25 cellular contexts compared by ENCODE assay signal in genomic region chr2:46428911-46429436, GRCh38. TPM values are rescaled to one million over a fixed set of nuclear protein-coding genes. Genes with fewer than 3 reads are reported as not detected.
DNase-seq lines count a peak whose midpoint lies in the region; ATAC-seq, FAIRE-seq and TF ChIP-seq lines count a peak whose summit lies in the region.
"Had no signal": no experiment of that assay in that cellular context is flagged by ENCODE, and none has a peak within 500 bp of the region (broad histone marks: within the 10 kb centered on the region; RNA-seq: fewer than 3 reads in every experiment).

No MANE protein-coding gene starts in this region.

- H3K23ac ChIP-seq in IMR-90 (ENCODE audit: low read depth, low read length) (no peak overlapping the region), neuronal stem cell (ENCODE audit: low read depth, low read length, poor library complexity) (peak overlapping the region; percentile 55)

- no peak for TF ChIP-seq POLR2A in IMR-90 (IDR thresholded peaks at IDR 0.05; ENCODE audit: low read depth, low read length)
- no peak for TF ChIP-seq POLR2A in testis (IDR thresholded peaks at IDR 0.05)

- no peak overlapping the region for H2BK12ac ChIP-seq in neuronal stem cell (ENCODE audit: low read length)

- DNase-seq in IMR-90, result no peak
- DNase-seq in bronchial epithelial cell (ENCODE audit: low read depth), result no peak
- no peak for DNase-seq in neuronal stem cell (ENCODE audit: low spot score)
- peak; percentile 78 for DNase-seq in testis
- no peak for DNase-seq in smooth muscle cell (lab: John Stamatoyannopoulos, UW; ENCODE audit: unreplicated experiment)
- no peak for DNase-seq in DMS79 (lab: John Stamatoyannopoulos, UW)
- DNase-seq: 8988T; ACHN; AML-193; BE2C; Calu3; CD4-positive, alpha-beta T cell; COR-L47; DMS53; DND-41; GOT3; HFFc6 had no signal

- BruUV-seq in IMR-90 (replicated peaks; lab: Mats Ljungman, UMichigan), result no TSS peak

- H3K79me1 ChIP-seq in IMR-90 (ENCODE audit: low read depth in 1 of 2, low read length in 2 of 2) (no peaks in the 10 kb centered on the region), neuronal stem cell (ENCODE audit: low read depth, low read length) (no peaks in the 10 kb centered on the region)

- no peak overlapping the region for H2AK9ac ChIP-seq in IMR-90 (replicated peaks; ENCODE audit: low read depth, low read length, poor library complexity)

- H2AK5ac ChIP-seq in IMR-90 (ENCODE audit: low read depth, low read length) (peak overlapping the region; percentile 57; the same call in 1 of the 2 replicates), neuronal stem cell (ENCODE audit: low read depth, low read length) (no peak overlapping the region)

- in situ Hi-C loops in IMR-90 (cut with MboI; ENCODE audit: low sequenced_read_pairs), result no loop called here

- H3K9ac ChIP-seq in IMR-90 (ENCODE audit: low read depth, low read length), result no peak overlapping the region
- H3K9ac ChIP-seq in neuronal stem cell (ENCODE audit: low read depth, low read length, poor library complexity), result no peak overlapping the region
- H3K9ac ChIP-seq in smooth muscle cell (ENCODE audit: low read depth), result no peak overlapping the region
- H3K9ac ChIP-seq: BLaER1 treated with 17β-estradiol and CSF1 and Interleukin-3, amounts not matched to agents 10 nM and 100 nM had no signal

- H3K9me3 ChIP-seq in IMR-90 (ENCODE audit: control insufficient read depth, insufficient read depth, low read length), result no peaks in the 10 kb centered on the region
- H3K9me3 ChIP-seq in neuronal stem cell (replicated peaks in 1 of 2; ENCODE audit: control insufficient read depth in 2 of 2, insufficient read depth in 1 of 2, low read depth in 1 of 2, low read length in 2 of 2), result no peaks in the 10 kb centered on the region
- H3K9me3 ChIP-seq in testis, result no peaks in the 10 kb centered on the region
- no peaks in the 10 kb centered on the region for H3K9me3 ChIP-seq in smooth muscle cell (replicated peaks; ENCODE audit: low read depth)
- H3K9me3 ChIP-seq: A549, BE2C, HAP-1 had no signal

- no peaks in the 10 kb centered on the region for H3F3A ChIP-seq in smooth muscle cell (ENCODE audit: low read depth)

- no peak overlapping the region for H4K5ac ChIP-seq in IMR-90 (ENCODE audit: low read depth, low read length)

- H3K14ac ChIP-seq in IMR-90 (replicated peaks; ENCODE audit: low read depth, low read length) (no peak overlapping the region), neuronal stem cell (ENCODE audit: low read length) (no peak overlapping the region)

- no peaks in the 10 kb centered on the region for H3K36me3 ChIP-seq in IMR-90 (ENCODE audit: control insufficient read depth, insufficient read depth, low read length)
- H3K36me3 ChIP-seq in bronchial epithelial cell (ENCODE audit: control insufficient read depth, insufficient read depth, low read length), result no peaks in the 10 kb centered on the region
- no peaks in the 10 kb centered on the region for H3K36me3 ChIP-seq in neuronal stem cell (replicated peaks in 1 of 2; ENCODE audit: control insufficient read depth in 2 of 2, insufficient read depth in 2 of 2, low read length in 2 of 2)
- H3K36me3 ChIP-seq in testis (ENCODE audit: low read depth, missing control alignments), result no peaks in the 10 kb centered on the region
- H3K36me3 ChIP-seq in smooth muscle cell (ENCODE audit: low read depth), result no peaks in the 10 kb centered on the region
- H3K36me3 ChIP-seq: BE2C; BLaER1 treated with 17β-estradiol and CSF1 and Interleukin-3, amounts not matched to agents 10 nM and 100 nM; HAP-1 had no signal

- H2BK120ac ChIP-seq in IMR-90 (ENCODE audit: low read depth, low read length), result no peak overlapping the region
- no peak overlapping the region for H2BK120ac ChIP-seq in neuronal stem cell (ENCODE audit: low read depth, low read length)

- peak; percentile 79 for FAIRE-seq in bronchial epithelial cell (lab: Jason Lieb, UNC)
- FAIRE-seq: G401.6, GM12892, H54 had no signal

- H2BK5ac ChIP-seq in IMR-90 (ENCODE audit: low read depth, low read length, poor library complexity, severe bottlenecking) (no peak overlapping the region), neuronal stem cell (ENCODE audit: low read length) (no peak overlapping the region)

- H3K4me2 ChIP-seq in IMR-90 (ENCODE audit: low read depth, low read length) (no peak overlapping the region), neuronal stem cell (ENCODE audit: insufficient read depth, low read length, poor library complexity, severe bottlenecking) (no peak overlapping the region), smooth muscle cell (no peak overlapping the region)
- H3K4me2 ChIP-seq: A549; BLaER1 treated with 17β-estradiol and CSF1 and Interleukin-3, amounts not matched to agents 10 nM and 100 nM had no signal

- no peak overlapping the region for H3K56ac ChIP-seq in IMR-90 (ENCODE audit: extremely low read depth, insufficient read depth, low read length)

- H3K18ac ChIP-seq in IMR-90 (ENCODE audit: low read depth, low read length) (no peak overlapping the region), neuronal stem cell (ENCODE audit: low read length) (peak overlapping the region; percentile 80)

- no peaks in the 10 kb centered on the region for H3K9me1 ChIP-seq in IMR-90 (ENCODE audit: insufficient read depth, low read length)

- H4K20me1 ChIP-seq in IMR-90 (ENCODE audit: insufficient read depth, low read length), result no peaks in the 10 kb centered on the region
- H4K20me1 ChIP-seq in smooth muscle cell (ENCODE audit: low read depth), result no peaks in the 10 kb centered on the region
- H4K20me1 ChIP-seq: BLaER1 treated with 17β-estradiol and CSF1 and Interleukin-3, amounts not matched to agents 10 nM and 100 nM had no signal

- intact Hi-C loops in IMR-90 (cut with micrococcal nuclease), result no loop called here
- intact Hi-C loops in testis (cut with DNase I; ENCODE audit: low total_unique reads), result no loop called here

- H3K4ac ChIP-seq in IMR-90 (ENCODE audit: low read depth, low read length) (no peak overlapping the region), neuronal stem cell (ENCODE audit: low read length) (no peak overlapping the region)

- H3K4me1 ChIP-seq in IMR-90 (ENCODE audit: control insufficient read depth, insufficient read depth, low read length) (peaks cover 5% of the 10 kb centered on the region), neuronal stem cell (ENCODE audit: control insufficient read depth in 2 of 2, insufficient read depth in 1 of 2, low read depth in 1 of 2, low read length in 2 of 2) (no peaks in the 10 kb centered on the region), testis (no peaks in the 10 kb centered on the region), smooth muscle cell (ENCODE audit: low read depth) (no peaks in the 10 kb centered on the region)
- H3K4me1 ChIP-seq: A549, BE2C, HAP-1 had no signal

- H3K27me3 ChIP-seq in IMR-90 (ENCODE audit: control insufficient read depth, insufficient read depth, low read length), result no peaks in the 10 kb centered on the region
- H3K27me3 ChIP-seq in bronchial epithelial cell (ENCODE audit: control insufficient read depth, insufficient read depth, low read length), result no peaks in the 10 kb centered on the region
- H3K27me3 ChIP-seq in neuronal stem cell (ENCODE audit: control insufficient read depth in 3 of 3, insufficient read depth in 3 of 3, low read depth in 1 of 3, low read length in 3 of 3), result no peaks in the 10 kb centered on the region
- no peaks in the 10 kb centered on the region for H3K27me3 ChIP-seq in testis
- H3K27me3 ChIP-seq in smooth muscle cell (ENCODE audit: low read depth), result no peaks in the 10 kb centered on the region
- H3K27me3 ChIP-seq: BE2C; BLaER1 treated with 17β-estradiol and CSF1 and Interleukin-3, amounts not matched to agents 10 nM and 100 nM had no signal

- H3K4me3 ChIP-seq in IMR-90 (ENCODE audit: insufficient read depth, low read depth, low read length), result no peak overlapping the region
- H3K4me3 ChIP-seq in bronchial epithelial cell (ENCODE audit: low read depth, low read length), result no peak overlapping the region
- H3K4me3 ChIP-seq in neuronal stem cell (ENCODE audit: low read length in 2 of 2), result no peak overlapping the region
- peak overlapping the region; percentile 50 to 52 for H3K4me3 ChIP-seq in testis
- no peak overlapping the region for H3K4me3 ChIP-seq in smooth muscle cell
- H3K4me3 ChIP-seq: A549; BLaER1 treated with 17β-estradiol and CSF1 and Interleukin-3, amounts not matched to agents 10 nM and 100 nM; HAP-1 had no signal

- H2AFZ ChIP-seq in IMR-90 (replicated peaks; ENCODE audit: low read length, poor library complexity) (no peak overlapping the region), neuronal stem cell (ENCODE audit: low read length) (no peak overlapping the region), smooth muscle cell (ENCODE audit: low read depth) (no peak overlapping the region)

- POLR2A ChIA-PET in IMR-90 (lab: Charles Lee; ENCODE audit: unreplicated experiment), result no interaction called here

- no peaks in the 10 kb centered on the region for H3K79me2 ChIP-seq in smooth muscle cell (ENCODE audit: low read depth)

- WGBS in IMR-90 (ENCODE audit: extremely low coverage in 2 of 2, insufficient read length in 1 of 2), 2 experiments, result 93% methylated on average over 17 of the region's 22 CpGs; no CpG with 5 or more reads in 1 of the 2 experiments
- no CpG with 5 or more reads among the region's 22 CpGs for WGBS in neuronal stem cell (ENCODE audit: extremely low coverage in 2 of 2, insufficient read length in 2 of 2, insufficient replicate concordance in 1 of 2), 2 donors
- 39 to 63% methylated on average over 5 to 22 of the region's 22 CpGs for WGBS in testis, 2 donors
- WGBS in smooth muscle cell (ENCODE audit: low lambda C conversion rate), result 96% methylated on average over 22 of the region's 22 CpGs

- no peak overlapping the region for H2BK15ac ChIP-seq in IMR-90 (ENCODE audit: low read depth, low read length)
- H2BK15ac ChIP-seq in neuronal stem cell (ENCODE audit: low read length), result no peak overlapping the region

- H4K8ac ChIP-seq in IMR-90 (ENCODE audit: low read depth in 2 of 2, low read length in 2 of 2), result no peak overlapping the region
- H4K8ac ChIP-seq in neuronal stem cell (ENCODE audit: low read depth, low read length), result peak overlapping the region; percentile 43

- ATAC-seq in IMR-90 (ENCODE audit: low read depth) (no peak), HG02798 (IDR thresholded peaks at IDR 0.05; ENCODE audit: poor library complexity, unreplicated experiment) (no peak)
- ATAC-seq: A549 had no signal

- TF ChIP-seq RAD21 in IMR-90 (IDR thresholded peaks at IDR 0.05; ENCODE audit: low read length), result no peak

- H4K91ac ChIP-seq in IMR-90 (ENCODE audit: insufficient read depth, low read depth, low read length), result no peak overlapping the region
- H4K91ac ChIP-seq in neuronal stem cell (ENCODE audit: low read depth, low read length, poor library complexity), result peak overlapping the region; percentile 24

- H2BK20ac ChIP-seq in IMR-90 (ENCODE audit: low read depth, low read length), result no peak overlapping the region

- CTCF ChIA-PET in IMR-90 (lab: Yijun Ruan, JAX), result no interaction called here

- TF ChIP-seq CTCF in IMR-90 (conservative IDR thresholded peaks at IDR 0.05; ENCODE audit: low read depth, low read length), result no peak
- no peak for TF ChIP-seq CTCF in bronchial epithelial cell (IDR thresholded peaks at IDR 0.05; ENCODE audit: insufficient read depth, low read length, severe bottlenecking)
- no peak for TF ChIP-seq CTCF in testis (IDR thresholded peaks at IDR 0.05)
- no peak for TF ChIP-seq CTCF in smooth muscle cell (IDR thresholded peaks at IDR 0.05; ENCODE audit: borderline replicate concordance, insufficient read depth, poor library complexity, severe bottlenecking)

- no peak overlapping the region for H3K27ac ChIP-seq in IMR-90 (ENCODE audit: insufficient read depth, low read length)
- peak overlapping the region; percentile 20 for H3K27ac ChIP-seq in neuronal stem cell (replicated peaks; ENCODE audit: low read length)
- H3K27ac ChIP-seq in testis, result no peak overlapping the region
- H3K27ac ChIP-seq in smooth muscle cell (ENCODE audit: low read depth), result no peak overlapping the region
- H3K27ac ChIP-seq: A549; BLaER1 treated with 17β-estradiol and CSF1 and Interleukin-3, amounts not matched to agents 10 nM and 100 nM had no signal

- dilution Hi-C loops in IMR-90 (cut with HindIII; ENCODE audit: low sequenced_read_pairs, unreplicated experiment), result no loop called here

RNA-seq across cellular contexts. Expression of gene TMEM247, which starts 50.4 kb away (rescaled TPM):
- total RNA-seq in IMR-90 (2012; rRNA removed), result not detected in 2 replicates
- not detected in 2 replicates for polyA plus RNA-seq in IMR-90 (2012; rRNA removed)
- not detected in 2 replicates for polyA plus RNA-seq in IMR-90 (2012; cell fraction: cytosol; rRNA removed)
- polyA plus RNA-seq in IMR-90 (2012; cell fraction: nucleus; rRNA removed; ENCODE audit: low replicate concordance), result not detected in 2 replicates
- total RNA-seq in bronchial epithelial cell, result not detected in 2 replicates
- not detected for polyA plus RNA-seq in neuronal stem cell (2013, experiment 1 of 2)
- not detected for polyA plus RNA-seq in neuronal stem cell (2013, experiment 2 of 2)
- 10 to 100 TPM; 18.5 to 27.2 TPM for total RNA-seq in testis
- 59.4 TPM for polyA plus RNA-seq in testis (ENCODE audit: insufficient read depth, low read depth, low replicate concordance)
- not detected in 2 replicates for total RNA-seq in smooth muscle cell
- not detected in 2 replicates for polyA plus RNA-seq in smooth muscle cell
- total RNA-seq: Calu3; CD4-positive, alpha-beta T cell; HFFc6 had no signal
- polyA plus RNA-seq: A549, CD14-positive monocyte had no signal

Comparison
In these comparisons a context has a peak if more than half of its experiments do, and no peak if none do; other contexts are left out.
1. H3K4me3 ChIP-seq: peak in testis (2 of 2); none in IMR-90 (single experiment), bronchial epithelial cell (single experiment), neuronal stem cell (0 of 2) and smooth muscle cell (single experiment).
2. RNA of gene TMEM247, which starts 50.4 kb away (total RNA-seq): 18.5 to 27.2 TPM in testis; not detected in IMR-90, not detected in bronchial epithelial cell and not detected in smooth muscle cell; every median in the first group is over 10 times any median in the second.